Comparison of ENCODE assay signal across 8 cellular contexts in genomic region chr1:116647186-116647585, GRCh38. TPM values are rescaled to one million over a fixed set of nuclear protein-coding genes. Genes with fewer than 3 reads are reported as not detected.
DNase-seq lines count a peak whose midpoint lies in the region; ATAC-seq and TF ChIP-seq lines count a peak whose summit lies in the region.
"Not testable (repeated sequence)": the region's sequence is repeated elsewhere in the genome, so short reads cannot be mapped to it uniquely, and the experiment has no call there.
"Had no signal": no experiment of that assay in that cellular context is flagged by ENCODE, and none has a peak within 500 bp of the region (broad histone marks: within the 10 kb centered on the region; RNA-seq: fewer than 3 reads in every experiment).

No MANE protein-coding gene starts in this region.

- H3K9me3 Mint-ChIP-seq in WTC11; dendritic cell treated with granulocyte-macrophage colony-stimulating factor and Interleukin-4, amounts not matched to agents 40 ng/mL and 50 ng/mL, for 4 days: not testable (repeated sequence)

- POLR2A ChIA-PET in WTC11 (lab: Charles Lee) = not testable (repeated sequence)

- H3K79me1 ChIP-seq in mesendoderm (ENCODE audit: low read length) = not testable (repeated sequence)

- CTCF ChIA-PET in WTC11 (lab: Charles Lee) = not testable (repeated sequence)

- no CpG with 5 or more reads among the region's 8 CpGs for WGBS in mesendoderm (ENCODE audit: extremely low coverage, insufficient coverage, low lambda C conversion rate)
- WGBS in smooth muscle cell (ENCODE audit: low lambda C conversion rate) = 85% methylated on average over 8 of the region's 8 CpGs

- H3K4me3 ChIP-seq in cardiac muscle cell; mesendoderm (ENCODE audit: low read length); neural cell (ENCODE audit: low read length); smooth muscle cell: not testable (repeated sequence)

- TF ChIP-seq CTCF in WTC11 (IDR thresholded peaks at IDR 0.05); cardiac muscle cell (IDR thresholded peaks at IDR 0.05; ENCODE audit: low read depth, low read length); neural cell (IDR thresholded peaks at IDR 0.05; ENCODE audit: poor library complexity, severe bottlenecking); smooth muscle cell (IDR thresholded peaks at IDR 0.05; ENCODE audit: borderline replicate concordance, insufficient read depth, poor library complexity, severe bottlenecking): not testable (repeated sequence)

- H3K79me2 ChIP-seq in mesendoderm (ENCODE audit: control insufficient read depth, insufficient read depth, low read length); neural cell (replicated peaks; ENCODE audit: insufficient read depth, low read length); smooth muscle cell (ENCODE audit: low read depth): not testable (repeated sequence)

- intact Hi-C loops in dendritic cell treated with granulocyte-macrophage colony-stimulating factor and Interleukin-4, amounts not matched to agents 40 ng/mL and 50 ng/mL, for 4 days (cut with micrococcal nuclease) = not testable (repeated sequence)

- not testable (repeated sequence) for H3K18ac ChIP-seq in mesendoderm (ENCODE audit: low read length)

- not testable (repeated sequence) for H3K27me3 Mint-ChIP-seq in WTC11 (ENCODE audit: low read depth)
- H3K27me3 Mint-ChIP-seq in dendritic cell treated with granulocyte-macrophage colony-stimulating factor and Interleukin-4, amounts not matched to agents 40 ng/mL and 50 ng/mL, for 4 days = peaks cover 23% of the 10 kb centered on the region

- H2BK120ac ChIP-seq in mesendoderm (ENCODE audit: low read depth, low read length) = not testable (repeated sequence)

- DNase-seq in ELF-1 (ENCODE audit: low read depth, low spot score) = peak; percentile 54
- not testable (repeated sequence) for DNase-seq in WTC11 (ENCODE audit: low spot score); cardiac muscle cell (ENCODE audit: low read depth in 1 of 2, low spot score in 1 of 2); smooth muscle cell (lab: John Stamatoyannopoulos, UW; ENCODE audit: unreplicated experiment)
- peak; percentile 30 for DNase-seq in mesendoderm

- H3K27ac ChIP-seq in cardiac muscle cell (peak overlapping the region; percentile 95), neural cell (ENCODE audit: low read length) (peak overlapping the region; percentile 92), smooth muscle cell (ENCODE audit: low read depth) (peak overlapping the region; percentile 47)
- H3K27ac ChIP-seq in mesendoderm (ENCODE audit: low read depth, low read length) = not testable (repeated sequence)

- H3K23ac ChIP-seq in mesendoderm (ENCODE audit: low read length) = not testable (repeated sequence)

- not testable (repeated sequence) for H2BK5ac ChIP-seq in mesendoderm (ENCODE audit: low read length)

- H3K27me3 ChIP-seq in cardiac muscle cell; mesendoderm (ENCODE audit: insufficient read depth, low read length, poor library complexity); neural cell (ENCODE audit: insufficient read depth, low read depth, low read length); smooth muscle cell (ENCODE audit: low read depth): not testable (repeated sequence)

- TF ChIP-seq RAD21 in neural cell (conservative IDR thresholded peaks at IDR 0.05) = not testable (repeated sequence)

- peaks cover 35% of the 10 kb centered on the region for H3K4me1 Mint-ChIP-seq in WTC11
- peaks cover 42% of the 10 kb centered on the region for H3K4me1 Mint-ChIP-seq in dendritic cell treated with granulocyte-macrophage colony-stimulating factor and Interleukin-4, amounts not matched to agents 40 ng/mL and 50 ng/mL, for 4 days (ENCODE audit: low read depth)

- not testable (repeated sequence) for H3K9ac ChIP-seq in mesendoderm (ENCODE audit: low read length); smooth muscle cell (ENCODE audit: low read depth)
- peak overlapping the region; percentile 72 for H3K9ac ChIP-seq in neural cell (ENCODE audit: low read length)

- not testable (repeated sequence) for ATAC-seq in WTC11

- H3K9me3 ChIP-seq in cardiac muscle cell (ENCODE audit: low read depth); neural cell (ENCODE audit: low read length); smooth muscle cell (replicated peaks; ENCODE audit: low read depth): not testable (repeated sequence)

- H3K4me1 ChIP-seq in cardiac muscle cell (ENCODE audit: low read depth) (peaks cover 60% of the 10 kb centered on the region), smooth muscle cell (ENCODE audit: low read depth) (peaks cover 17% of the 10 kb centered on the region)
- not testable (repeated sequence) for H3K4me1 ChIP-seq in mesendoderm (ENCODE audit: control insufficient read depth, low read depth, low read length)

- H3K27ac Mint-ChIP-seq in WTC11 = peak overlapping the region; percentile 47
- peak overlapping the region; percentile 56 for H3K27ac Mint-ChIP-seq in dendritic cell treated with granulocyte-macrophage colony-stimulating factor and Interleukin-4, amounts not matched to agents 40 ng/mL and 50 ng/mL, for 4 days

- H4K20me1 ChIP-seq in neural cell (ENCODE audit: insufficient read depth); smooth muscle cell (ENCODE audit: low read depth): not testable (repeated sequence)

- H3F3A ChIP-seq in neural cell (ENCODE audit: insufficient read depth, low read length, poor library complexity, severe bottlenecking); smooth muscle cell (ENCODE audit: low read depth): not testable (repeated sequence)

- H2BK15ac ChIP-seq in mesendoderm (replicated peaks; ENCODE audit: low read depth) = not testable (repeated sequence)

- not testable (repeated sequence) for H2AK5ac ChIP-seq in mesendoderm (ENCODE audit: low read length)

- H2AFZ ChIP-seq in neural cell (ENCODE audit: low read depth, low read length); smooth muscle cell (ENCODE audit: low read depth): not testable (repeated sequence)

- not testable (repeated sequence) for H3K36me3 ChIP-seq in cardiac muscle cell; mesendoderm (ENCODE audit: control insufficient read depth, insufficient read depth, low read length); neural cell (ENCODE audit: insufficient read depth, low read length); smooth muscle cell (ENCODE audit: low read depth)

- H4K5ac ChIP-seq in mesendoderm (ENCODE audit: low read length) = not testable (repeated sequence)

- not testable (repeated sequence) for H3K56ac ChIP-seq in mesendoderm (ENCODE audit: low read length)

- not testable (repeated sequence) for H4K8ac ChIP-seq in mesendoderm (ENCODE audit: low read depth, low read length)

- not testable (repeated sequence) for H3K4me2 ChIP-seq in mesendoderm (ENCODE audit: low read length); neural cell (ENCODE audit: low read length); smooth muscle cell

- not testable (repeated sequence) for H3K36me3 Mint-ChIP-seq in WTC11; dendritic cell treated with granulocyte-macrophage colony-stimulating factor and Interleukin-4, amounts not matched to agents 40 ng/mL and 50 ng/mL, for 4 days (ENCODE audit: low read depth)

- not testable (repeated sequence) for TF ChIP-seq EP300 in neural cell (conservative IDR thresholded peaks at IDR 0.05; ENCODE audit: poor library complexity, severe bottlenecking)

- H3K9me2 ChIP-seq in neural cell (ENCODE audit: insufficient read depth, low read length) = not testable (repeated sequence)

- H3K4me3 Mint-ChIP-seq in WTC11; dendritic cell treated with granulocyte-macrophage colony-stimulating factor and Interleukin-4, amounts not matched to agents 40 ng/mL and 50 ng/mL, for 4 days: not testable (repeated sequence)

- not testable (repeated sequence) for H3K4ac ChIP-seq in mesendoderm (ENCODE audit: low read depth, low read length)

RNA-seq across cellular contexts. Expression of gene IGSF3, which starts 20.3 kb away (rescaled TPM):
- total RNA-seq in WTC11 (2021) (31.7 to 32.4 TPM (median 32.1 TPM) in 3 replicates), cardiac muscle cell (91.6 and 130 TPM in 2 replicates), smooth muscle cell (28.4 and 31.5 TPM in 2 replicates)
- polyA plus RNA-seq in cardiac muscle cell (29.0 and 43.8 TPM in 2 replicates), neural cell (81.1 and 81.4 TPM in 2 replicates), smooth muscle cell (11.9 and 16.3 TPM in 2 replicates)
- 11.7 TPM for polyA plus RNA-seq in mesendoderm (2013, experiment 1 of 2)
- 11.7 TPM for polyA plus RNA-seq in mesendoderm (2013, experiment 2 of 2)
- 176 and 205 TPM in 2 replicates for polyA minus RNA-seq in neural cell
- total RNA-seq: CD8-positive, alpha-beta T cell had no signal
